8 cellular contexts compared by ENCODE assay signal in genomic region chr10:104337527-104337984, GRCh38. TPM values are rescaled to one million over a fixed set of nuclear protein-coding genes. Genes with fewer than 3 reads are reported as not detected.
DNase-seq lines count a peak whose midpoint lies in the region; ATAC-seq and TF ChIP-seq lines count a peak whose summit lies in the region.

No MANE protein-coding gene starts in this region.

- no peaks in the 10 kb centered on the region for H3K27me3 ChIP-seq in heart right ventricle

- no peaks in the 10 kb centered on the region for H3K27me3 Mint-ChIP-seq in activated T-cell treated with anti-CD3 and anti-CD28 coated beads, Interleukin-2, amount 50 U/mL, for 4 hours (ENCODE audit: low read depth)

- peaks cover 0 to 17% (median 0%) of the 10 kb centered on the region in 9 donors for H3K36me3 ChIP-seq in heart right ventricle

- whole genome bisulfite sequencing in heart right ventricle, 2 donors: 0% methylated on average over 22 of the region's 22 CpGs

- peak overlapping the region; percentile 95 for H3K4me3 Mint-ChIP-seq in activated T-cell treated with anti-CD3 and anti-CD28 coated beads, Interleukin-2, amount 50 U/mL, for 4 hours

- H3K9me3 Mint-ChIP-seq in activated T-cell treated with anti-CD3 and anti-CD28 coated beads, Interleukin-2, amount 50 U/mL, for 4 hours: no peaks in the 10 kb centered on the region

- DNase-seq in HuH-7.5 (ENCODE audit: low spot score): peak; percentile 48
- DNase-seq in activated T-cell treated with anti-CD3 and anti-CD28 coated beads, Interleukin-2, amount 50 U/mL, for 4 hours: no peak
- DNase-seq in heart right ventricle: no peak
- DNase-seq in retinal pigment epithelial cell (ENCODE audit: low read depth): no peak
- no peak for DNase-seq in epidermal melanocyte (ENCODE audit: insufficient read length, low spot score)
- DNase-seq in stimulated activated CD4-positive, alpha-beta T cell treated with anti-CD3 and anti-CD28 coated beads, Interleukin-4, amount 100 ng/mL, for 24 hours: no peak

- peaks cover 10 to 73% (median 61%) of the 10 kb centered on the region in 9 donors for H3K4me1 ChIP-seq in heart right ventricle

- H3K36me3 Mint-ChIP-seq in activated T-cell treated with anti-CD3 and anti-CD28 coated beads, Interleukin-2, amount 50 U/mL, for 4 hours (ENCODE audit: insufficient read depth): peaks cover 10% of the 10 kb centered on the region

- H3K4me1 Mint-ChIP-seq in activated T-cell treated with anti-CD3 and anti-CD28 coated beads, Interleukin-2, amount 50 U/mL, for 4 hours (ENCODE audit: low read depth): peaks cover 60% of the 10 kb centered on the region

- peak overlapping the region; percentile 92 to 100 (median 99) for H3K27ac ChIP-seq in heart right ventricle

- H3K4me3 ChIP-seq in GM08714 (ENCODE audit: low read length) (peak overlapping the region; percentile 76), heart right ventricle (peak overlapping the region; percentile 86 to 98 (median 92)), retinal pigment epithelial cell (ENCODE audit: low read length) (peak overlapping the region; percentile 87)

- TF ChIP-seq CTCF in heart right ventricle (IDR thresholded peaks at IDR 0.05) (no peak), retinal pigment epithelial cell (conservative IDR thresholded peaks at IDR 0.05; ENCODE audit: low read depth, low read length) (no peak)

- ATAC-seq in GM21529 (IDR thresholded peaks at IDR 0.05; ENCODE audit: unreplicated experiment): peak; percentile 44
- peak; percentile 31 to 35 for ATAC-seq in activated T-cell treated with anti-CD3 and anti-CD28 coated beads, Interleukin-2, amount 50 U/mL, for 4 hours
- peak; percentile 5 to 42 (median 22) for ATAC-seq in heart right ventricle

- intact Hi-C loops in heart right ventricle (cut with DNase I): loop anchor here in 2 of 10 donors (5.0 to 10.0 kb wide), 2 partner anchors 35 to 423 kb away; partner anchors contain the start of gene STN1 (in 1 of the 2)

- no peaks in the 10 kb centered on the region for H3K9me3 ChIP-seq in heart right ventricle

RNA-seq across cellular contexts. Expression of gene ITPRIP, which starts 0.7 kb away (rescaled TPM):
- 10 to 100 TPM; 18.1 to 21.9 (median 19.5) TPM for total RNA-seq in activated T-cell treated with anti-CD3 and anti-CD28 coated beads, Interleukin-2, amount 50 U/mL, for 4 hours
- total RNA-seq in heart right ventricle: 10 to 100 TPM; 18.6 to 87.2 (median 35.9) TPM
- polyA plus RNA-seq in heart right ventricle: 10 to 100 TPM; 17.5 to 41.6 TPM

RNA-seq across cellular contexts. Expression of gene CFAP58, which starts 16.1 kb away (rescaled TPM):
- total RNA-seq in activated T-cell treated with anti-CD3 and anti-CD28 coated beads, Interleukin-2, amount 50 U/mL, for 4 hours: not detected
- total RNA-seq in heart right ventricle: 1 to 10 TPM; 1.3 to 5.8 (median 3.0) TPM
- 1 to 10 TPM in 1 of 2 donors, under 1 TPM in 1; 0.58 to 3.6 TPM for polyA plus RNA-seq in heart right ventricle
